In genomic region chr3:103965764-103966163, GRCh38 we compare ENCODE assay signal across 25 cellular contexts.
"Had no signal": no experiment of that assay in that cellular context is flagged by ENCODE, and none has a peak within 500 bp of the region (broad histone marks: within the 10 kb centered on the region; RNA-seq: fewer than 3 reads in every experiment).

No MANE protein-coding gene starts in this region.

- H3K27me3 ChIP-seq: pancreas, sigmoid colon, spleen, stomach, testis, thyroid gland, transverse colon, uterus had no signal

- H3K27me3 Mint-ChIP-seq: memory B cell; naive thymus-derived CD4-positive, alpha-beta T cell; natural killer cell treated with Interleukin-12 subunit alpha and Interleukin-12 subunit beta and Interleukin-15 and Interleukin-18, amount 100 ng/mL, for 72 hours; stimulated activated naive B cell treated with anti-CD40 and anti-IgM and Interleukin-4, amounts not matched to agents 10 μg/mL and 1 μg/mL and 100 μg/mL, for 72 hours had no signal

- H3K9me3 Mint-ChIP-seq: memory B cell; stimulated activated naive B cell treated with anti-CD40 and anti-IgM and Interleukin-4, amounts not matched to agents 10 μg/mL and 1 μg/mL and 100 μg/mL, for 72 hours had no signal

- H3K9me3 ChIP-seq: left ventricle myocardium inferior, mucosa of descending colon, pancreas, prostate gland, sigmoid colon, spleen, testis, thyroid gland, transverse colon, uterus had no signal

- H3K27ac ChIP-seq: left ventricle myocardium inferior, pancreas, prostate gland, sigmoid colon, spleen, stomach, testis, thyroid gland, transverse colon, uterus had no signal

- DNase-seq: hypothalamus; immature natural killer cell; left ventricle myocardium inferior; midbrain; mucosa of descending colon; naive thymus-derived CD4-positive, alpha-beta T cell; nucleus accumbens; retina; sigmoid colon; small intestine; spleen; stimulated activated CD4-positive, alpha-beta T cell treated with anti-CD3 and anti-CD28 coated beads, Interleukin-4, amount 100 ng/mL, for 24 hours; stimulated activated naive B cell treated with anti-CD40 and anti-IgM and Interleukin-4, amounts not matched to agents 10 μg/mL and 1 μg/mL and 100 μg/mL, for 72 hours; stimulated activated naive CD8-positive, alpha-beta T cell treated with anti-CD3 and anti-CD28 coated beads, Interleukin-15, Interleukin-2, amounts not matched to agents 100 U/mL and 50 U/mL, for 24 hours; stomach; testis; thyroid gland; transverse colon; uterus had no signal

- H3K36me3 Mint-ChIP-seq: memory B cell; naive thymus-derived CD4-positive, alpha-beta T cell; stimulated activated naive B cell treated with anti-CD40 and anti-IgM and Interleukin-4, amounts not matched to agents 10 μg/mL and 1 μg/mL and 100 μg/mL, for 72 hours had no signal

- H3K4me1 ChIP-seq: left ventricle myocardium inferior, pancreas, prostate gland, sigmoid colon, spleen, stomach, testis, thyroid gland, transverse colon, uterus had no signal

- H3K4me3 ChIP-seq: left ventricle myocardium inferior, mucosa of descending colon, pancreas, prostate gland, sigmoid colon, spleen, stomach, testis, thyroid gland, transverse colon, uterus had no signal

- ATAC-seq: mucosa of descending colon; naive thymus-derived CD4-positive, alpha-beta T cell; pancreas; right cardiac atrium; stimulated activated naive CD8-positive, alpha-beta T cell treated with anti-CD3 and anti-CD28 coated beads, Interleukin-15, Interleukin-2, amounts not matched to agents 100 U/mL and 50 U/mL, for 24 hours had no signal

- H3K36me3 ChIP-seq: left ventricle myocardium inferior, pancreas, prostate gland, sigmoid colon, spleen, stomach, thyroid gland, transverse colon, uterus had no signal

- H3K4me3 Mint-ChIP-seq: immature natural killer cell; memory B cell; naive thymus-derived CD4-positive, alpha-beta T cell; natural killer cell treated with Interleukin-12 subunit alpha and Interleukin-12 subunit beta and Interleukin-15 and Interleukin-18, amount 100 ng/mL, for 72 hours; neural crest cell; stimulated activated naive B cell treated with anti-CD40 and anti-IgM and Interleukin-4, amounts not matched to agents 10 μg/mL and 1 μg/mL and 100 μg/mL, for 72 hours had no signal

- H3K27ac Mint-ChIP-seq: immature natural killer cell; memory B cell; naive thymus-derived CD4-positive, alpha-beta T cell; natural killer cell treated with Interleukin-12 subunit alpha and Interleukin-12 subunit beta and Interleukin-15 and Interleukin-18, amount 100 ng/mL, for 72 hours; stimulated activated naive B cell treated with anti-CD40 and anti-IgM and Interleukin-4, amounts not matched to agents 10 μg/mL and 1 μg/mL and 100 μg/mL, for 72 hours had no signal

- H3K4me1 Mint-ChIP-seq: immature natural killer cell; memory B cell; neural crest cell; stimulated activated naive B cell treated with anti-CD40 and anti-IgM and Interleukin-4, amounts not matched to agents 10 μg/mL and 1 μg/mL and 100 μg/mL, for 72 hours had no signal
